ENCODE assay signal across 12 cellular contexts in genomic region chr10:9825491-9826018, GRCh38.
DNase-seq lines count a peak whose midpoint lies in the region; ATAC-seq and TF ChIP-seq lines count a peak whose summit lies in the region.
"Had no signal": no experiment of that assay in that cellular context is flagged by ENCODE, and none has a peak within 500 bp of the region (broad histone marks: within the 10 kb centered on the region; RNA-seq: fewer than 3 reads in every experiment).

No MANE protein-coding gene starts in this region.

- no peaks in the 10 kb centered on the region for H3K27me3 ChIP-seq in osteoblast (ENCODE audit: insufficient read depth, low read length)
- no peaks in the 10 kb centered on the region for H3K27me3 ChIP-seq in right cardiac atrium (ENCODE audit: control insufficient read depth, insufficient read depth)
- H3K27me3 ChIP-seq: MG63 had no signal

- H2AFZ ChIP-seq in osteoblast (ENCODE audit: low read length), result peak overlapping the region; percentile 60

- no peaks in the 10 kb centered on the region for H4K20me1 ChIP-seq in osteoblast (ENCODE audit: insufficient read depth, low read length)

- no peak for ATAC-seq in GM21723 (IDR thresholded peaks at IDR 0.05; ENCODE audit: unreplicated experiment)
- ATAC-seq in right cardiac atrium, result no peak
- ATAC-seq: activated CD8-positive, alpha-beta T cell treated with anti-CD3 and anti-CD28 coated beads, Interleukin-2, amount 10 ng/mL, durations not matched to agents 7 days and 5 days had no signal

- H3K9me3 ChIP-seq in osteoblast (ENCODE audit: low read depth, low read length), result no peaks in the 10 kb centered on the region
- no peaks in the 10 kb centered on the region for H3K9me3 ChIP-seq in right cardiac atrium (ENCODE audit: control insufficient read depth, low read length)
- H3K9me3 ChIP-seq: MG63 had no signal

- TF ChIP-seq CTCF in GM12864 (IDR thresholded peaks at IDR 0.05; ENCODE audit: low read depth, low read length, missing control alignments) (no peak), epithelial cell of esophagus (IDR thresholded peaks at IDR 0.05; ENCODE audit: insufficient read depth, low read depth, low read length, missing control alignments) (no peak), osteoblast (IDR thresholded peaks at IDR 0.05; ENCODE audit: extremely low read depth, low read depth, low read length) (no peak)

- no peaks in the 10 kb centered on the region for H3K36me3 ChIP-seq in osteoblast (ENCODE audit: insufficient read depth, low read length)
- H3K36me3 ChIP-seq: MG63 had no signal

- H3K4me3 ChIP-seq in GM12864 (ENCODE audit: low read depth, low read length), result no peak overlapping the region
- no peak overlapping the region for H3K4me3 ChIP-seq in epithelial cell of esophagus (ENCODE audit: low read length)
- no peak overlapping the region for H3K4me3 ChIP-seq in osteoblast (ENCODE audit: insufficient read depth, low read length)
- no peak overlapping the region for H3K4me3 ChIP-seq in right cardiac atrium (ENCODE audit: low read length)
- H3K4me3 ChIP-seq: MG63 had no signal

- peak; percentile 3 for DNase-seq in GM12864 (ENCODE audit: low read depth)
- DNase-seq in NOMO-1 treated with dmso at 0.1 percent for 144 hours (lab: John Stamatoyannopoulos, UW; ENCODE audit: unreplicated experiment), result peak; percentile 71
- DNase-seq in epithelial cell of esophagus (ENCODE audit: low read depth), result peak; percentile 4
- DNase-seq in osteoblast (ENCODE audit: insufficient read length, low spot score, missing footprints), result no peak
- no peak for DNase-seq in mesenteric fat pad (ENCODE audit: low spot score)
- no peak for DNase-seq in activated effector memory CD4-positive, alpha-beta T cell treated with anti-CD3 and anti-CD28 coated beads, Interleukin-2, amount 50 U/mL, for 16 hours
- DNase-seq in right cardiac atrium, result no peak
- DNase-seq: activated CD8-positive, alpha-beta T cell treated with anti-CD3 and anti-CD28 coated beads, Interleukin-2, amount 10 ng/mL, durations not matched to agents 7 days and 5 days; activated naive CD4-positive, alpha-beta T cell treated with Interleukin-2 at 50 U/mL for 16 hours; EL; MG63 had no signal

- no peak overlapping the region for H3K4me2 ChIP-seq in osteoblast (ENCODE audit: insufficient read depth, low read length)

- WGBS in right cardiac atrium, result 81% methylated on average over 8 of the region's 8 CpGs

- intact Hi-C loops in right cardiac atrium (cut with DNase I), result no loop called here

- no peaks in the 10 kb centered on the region for H3K79me2 ChIP-seq in osteoblast (ENCODE audit: insufficient read depth, low read length)

- H3K27ac ChIP-seq in osteoblast (ENCODE audit: low read depth, low read length), result no peak overlapping the region
- H3K27ac ChIP-seq in right cardiac atrium (ENCODE audit: low read length), result no peak overlapping the region

- H3K4me1 ChIP-seq in osteoblast (ENCODE audit: insufficient read depth, low read length) (no peaks in the 10 kb centered on the region), right cardiac atrium (ENCODE audit: control insufficient read depth, insufficient read depth, low read length) (no peaks in the 10 kb centered on the region)

Comparison
In these comparisons a context has a peak if more than half of its experiments do, and no peak if none do; other contexts are left out.
1. DNase-seq: peak in GM12864 (single experiment), NOMO-1 treated with dmso at 0.1 percent for 144 hours (single experiment) and epithelial cell of esophagus (single experiment); none in osteoblast (single experiment), mesenteric fat pad (single experiment), activated effector memory CD4-positive, alpha-beta T cell treated with anti-CD3 and anti-CD28 coated beads, Interleukin-2, amount 50 U/mL, for 16 hours (single experiment) and right cardiac atrium (0 of 3).